Comparison of ENCODE assay signal across 18 cellular contexts in genomic region chr3:106809633-106810460, GRCh38.
A peak's percentile ranks its signal among the peaks of the same experiment; 100 is the strongest.
DNase-seq lines count a peak whose midpoint lies in the region; ATAC-seq and TF ChIP-seq lines count a peak whose summit lies in the region.
"Had no signal": no experiment of that assay in that cellular context is flagged by ENCODE, and none has a peak within 500 bp of the region (broad histone marks: within the 10 kb centered on the region; RNA-seq: fewer than 3 reads in every experiment).

No MANE protein-coding gene starts in this region.

- TF ChIP-seq CTCF in fibroblast of mammary gland (conservative IDR thresholded peaks at IDR 0.05; ENCODE audit: control insufficient read depth, insufficient read depth, low read depth, low read length) = no peak

- H3K27ac Mint-ChIP-seq in activated naive CD4-positive, alpha-beta T cell treated with anti-CD3 and anti-CD28 coated beads, Interleukin-2, amount 50 U/mL, for 72 hours = no peak overlapping the region
- H3K27ac Mint-ChIP-seq: activated T-helper 2 cell treated with anti-CD3 and anti-CD28 coated beads, Interferon-gamma antibody, Interleukin-2, Interleukin-4, amounts not matched to agents 10 μg/mL and 5 μg/mL and 100 μg/mL, durations not matched to agents 14 hours and 24 hours and 36 hours; CD14-positive monocyte had no signal

- H3K4me3 ChIP-seq in fibroblast of mammary gland (ENCODE audit: control insufficient read depth, low read depth, low read length) = no peak overlapping the region
- H3K4me3 ChIP-seq: breast epithelium, Peyer's patch, right atrium auricular region had no signal

- H3K9me3 Mint-ChIP-seq in activated naive CD4-positive, alpha-beta T cell treated with anti-CD3 and anti-CD28 coated beads, Interleukin-2, amount 50 U/mL, for 72 hours = no peaks in the 10 kb centered on the region
- H3K9me3 Mint-ChIP-seq: activated T-helper 2 cell treated with anti-CD3 and anti-CD28 coated beads, Interferon-gamma antibody, Interleukin-2, Interleukin-4, amounts not matched to agents 10 μg/mL and 5 μg/mL and 100 μg/mL, durations not matched to agents 14 hours and 24 hours and 36 hours had no signal

- intact Hi-C loops in left ventricle myocardium superior (cut with micrococcal nuclease) (no loop called here), cardiac septum (cut with DNase I) (no loop called here)

- no peaks in the 10 kb centered on the region for H3K36me3 Mint-ChIP-seq in activated naive CD4-positive, alpha-beta T cell treated with anti-CD3 and anti-CD28 coated beads, Interleukin-2, amount 50 U/mL, for 72 hours
- H3K36me3 Mint-ChIP-seq: CD14-positive monocyte had no signal

- peak; percentile 55 for ATAC-seq in left ventricle myocardium superior
- ATAC-seq in HG03095 (IDR thresholded peaks at IDR 0.05; ENCODE audit: unreplicated experiment) = no peak
- no peak for ATAC-seq in activated naive CD4-positive, alpha-beta T cell treated with anti-CD3 and anti-CD28 coated beads, Interleukin-2, amount 50 U/mL, for 72 hours

- DNase-seq in left ventricle myocardium superior = no peak
- no peak for DNase-seq in cardiac septum (ENCODE audit: low spot score)
- peak; percentile 62 for DNase-seq in NCI-H748 (lab: John Stamatoyannopoulos, UW; ENCODE audit: unreplicated experiment)
- DNase-seq in fibroblast of mammary gland (ENCODE audit: low read depth) = peak; percentile 36
- DNase-seq in NCI-H774 (lab: John Stamatoyannopoulos, UW) = no peak
- DNase-seq in activated CD4-positive, alpha-beta T cell treated with anti-CD3 and anti-CD28 coated beads for 48 hours = no peak
- no peak for DNase-seq in activated naive CD4-positive, alpha-beta T cell treated with anti-CD3 and anti-CD28 coated beads, Interleukin-2, amount 50 U/mL, for 72 hours (ENCODE audit: low spot score in 2 of 2)
- DNase-seq: activated CD4-positive, alpha-beta T cell treated with anti-CD3 and anti-CD28 coated beads for 4 hours; HCEC 1CT; NCI-H2081 treated with DMSO at 0.1 percent for 48 hours; occipital lobe; Peyer's patch; stimulated activated CD4-positive, alpha-beta T cell treated with anti-CD3 and anti-CD28 coated beads, Interleukin-12 subunit alpha, Interleukin-12 subunit beta, amount 100 ng/mL, for 4 hours had no signal

Comparison
In these comparisons a context has a peak if more than half of its experiments do, and no peak if none do; other contexts are left out.
1. DNase-seq: peak in NCI-H748 (single experiment) and fibroblast of mammary gland (single experiment); none in left ventricle myocardium superior (single experiment), cardiac septum (single experiment), NCI-H774 (single experiment), activated CD4-positive, alpha-beta T cell treated with anti-CD3 and anti-CD28 coated beads for 48 hours (single experiment) and activated naive CD4-positive, alpha-beta T cell treated with anti-CD3 and anti-CD28 coated beads, Interleukin-2, amount 50 U/mL, for 72 hours (0 of 2).